In the genomic region with DNA sequence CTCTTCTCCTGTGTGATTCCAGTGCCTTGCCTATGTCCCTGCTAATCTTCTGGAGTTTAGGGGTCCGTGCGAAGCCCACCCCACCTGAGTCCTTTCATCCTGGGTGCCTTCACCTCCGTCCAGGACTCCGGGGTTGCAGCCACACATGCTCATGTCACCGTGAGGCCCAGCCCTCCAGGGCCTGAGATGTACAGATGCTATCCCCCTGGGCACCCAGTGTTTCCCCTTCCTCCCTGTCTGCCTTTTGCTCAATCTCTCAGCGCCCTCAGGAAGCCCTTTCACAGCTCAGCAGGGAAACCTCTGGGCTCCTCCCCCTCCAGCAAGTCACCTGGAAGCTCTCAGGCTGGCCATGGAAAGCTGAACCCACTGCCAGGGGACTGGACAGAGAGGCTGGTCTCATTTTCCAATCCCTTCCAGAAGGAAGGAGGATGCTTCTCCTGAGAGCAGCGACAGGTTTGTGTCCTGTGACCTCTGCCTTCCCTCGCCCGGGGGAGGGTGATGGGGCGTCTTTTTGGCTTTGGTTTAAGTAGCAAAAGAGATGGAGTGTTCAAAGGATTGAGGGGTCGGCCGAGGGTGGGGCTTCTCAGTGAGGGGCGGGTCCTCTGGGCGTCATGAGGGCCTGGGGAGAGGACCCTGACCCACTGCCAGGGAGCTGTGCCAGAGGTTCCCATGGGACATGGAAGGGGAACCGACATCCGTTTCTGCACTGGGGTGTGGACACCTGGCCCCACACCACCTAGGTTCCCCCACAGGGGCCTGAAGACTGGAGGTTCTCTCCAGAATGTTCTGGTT, we compare ENCODE assay signal across 26 cellular contexts. TPM values are rescaled to one million over a fixed set of nuclear protein-coding genes. Genes with fewer than 3 reads are reported as not detected.
DNase-seq lines count a peak whose midpoint lies in the region; TF ChIP-seq lines count a peak whose summit lies in the region.
"Had no signal": no experiment of that assay in that cellular context is flagged by ENCODE, and none has a peak within 500 bp of the region (broad histone marks: within the 10 kb centered on the region; RNA-seq: fewer than 3 reads in every experiment).

No MANE protein-coding gene starts in this region.

- H3K9me3 Mint-ChIP-seq in H9 (no peaks in the 10 kb centered on the region), endodermal cell (no peaks in the 10 kb centered on the region)
- H3K9me3 Mint-ChIP-seq in activated T-cell treated with anti-CD3 and anti-CD28 coated beads, Interleukin-2, amount 50 U/mL, for 24 hours = no peaks in the 10 kb centered on the region
- H3K9me3 Mint-ChIP-seq: activated CD4-positive, alpha-beta T cell treated with anti-CD3 and anti-CD28 coated beads, Interleukin-2, amount 10 ng/mL, durations not matched to agents 24 days and 14 days; activated naive CD4-positive, alpha-beta T cell treated with anti-CD3 and anti-CD28 coated beads, Interleukin-2, amount 50 U/mL, for 72 hours; natural killer cell treated with Interleukin-12 subunit alpha and Interleukin-12 subunit beta and Interleukin-15 and Interleukin-18, amount 100 ng/mL, for 72 hours; stimulated activated naive CD8-positive, alpha-beta T cell treated with anti-CD3 and anti-CD28 coated beads, Interleukin-15, Interleukin-2, amounts not matched to agents 100 ng/mL and 50 ng/mL, for 24 hours; T-cell had no signal

- no peak overlapping the region for H3K56ac ChIP-seq in H9 (ENCODE audit: insufficient read length, low read depth, low read length)

- H4K8ac ChIP-seq in H9 (replicated peaks; ENCODE audit: insufficient read length, low read depth, low read length) (no peak overlapping the region), neuronal stem cell (ENCODE audit: low read depth, low read length) (no peak overlapping the region)

- no peak overlapping the region for H3K14ac ChIP-seq in H9 (ENCODE audit: insufficient read depth, low read length)
- H3K14ac ChIP-seq in neuronal stem cell (ENCODE audit: low read length) = no peak overlapping the region

- H3T11ph ChIP-seq in H9 (ENCODE audit: low read length) = no peak overlapping the region

- H2BK12ac ChIP-seq in H9 (ENCODE audit: insufficient read length, low read depth, low read length) (no peak overlapping the region), neuronal stem cell (ENCODE audit: low read length) (no peak overlapping the region)

- no peaks in the 10 kb centered on the region for H3K27me3 ChIP-seq in BLaER1 treated with 17β-estradiol and CSF1 and Interleukin-3, amounts not matched to agents 10 nM and 100 nM
- H3K27me3 ChIP-seq in H9 (ENCODE audit: insufficient read depth, low read length) (no peaks in the 10 kb centered on the region), endodermal cell (ENCODE audit: control insufficient read depth, insufficient read depth, low read length, poor library complexity, severe bottlenecking) (no peaks in the 10 kb centered on the region), neuronal stem cell (ENCODE audit: control insufficient read depth in 3 of 3, insufficient read depth in 3 of 3, low read depth in 1 of 3, low read length in 3 of 3) (peaks cover 0 to 2% (median 0%) of the 10 kb centered on the region in 3 experiments)
- H3K27me3 ChIP-seq: hepatocyte, MG63 had no signal

- TF ChIP-seq CTCF in H9 (conservative IDR thresholded peaks at IDR 0.05) (no peak), endodermal cell (conservative IDR thresholded peaks at IDR 0.05) (no peak)

- DNase-seq in H9 (no peak), endodermal cell (peak; percentile 72), neuronal stem cell (ENCODE audit: low spot score) (no peak), putamen (ENCODE audit: low spot score) (no peak), D341Med (ENCODE audit: low spot score) (no peak), ACHN (no peak)
- no peak for DNase-seq in activated T-cell treated with anti-CD3 and anti-CD28 coated beads, Interleukin-2, amount 50 U/mL, for 24 hours
- DNase-seq: activated CD4-positive, alpha-beta T cell treated with anti-CD3 and anti-CD28 coated beads, Interleukin-2, amount 10 ng/mL, durations not matched to agents 24 days and 14 days; activated T-cell treated with anti-CD3 and anti-CD28 coated beads, Interleukin-2, amount 50 U/mL, for 1 hour; DMS79; MG63; NCI-H1436 treated with DMSO at 0.1 percent for 48 hours; NCI-H2171; NCI-H774; OCI-M1; SIG-M5; stimulated activated CD4-positive, alpha-beta T cell treated with anti-CD3 and anti-CD28 coated beads, Interleukin-2, amount 100 ng/mL, for 48 hours; T-cell; trophoblast cell had no signal

- H3K4me1 Mint-ChIP-seq in H9 = peaks cover 12 to 26% of the 10 kb centered on the region in 2 experiments
- H3K4me1 Mint-ChIP-seq in endodermal cell = peaks cover 12% of the 10 kb centered on the region
- H3K4me1 Mint-ChIP-seq in activated T-cell treated with anti-CD3 and anti-CD28 coated beads, Interleukin-2, amount 50 U/mL, for 24 hours (ENCODE audit: low read depth) = no peaks in the 10 kb centered on the region
- H3K4me1 Mint-ChIP-seq: activated CD4-positive, alpha-beta T cell treated with anti-CD3 and anti-CD28 coated beads, Interleukin-2, amount 10 ng/mL, durations not matched to agents 24 days and 14 days; T-cell had no signal

- H2BK20ac ChIP-seq in H9 (ENCODE audit: low read depth, low read length, poor library complexity, severe bottlenecking) = no peak overlapping the region

- H2BK120ac ChIP-seq in H9 (ENCODE audit: low read depth, low read length, poor library complexity, severe bottlenecking) (no peak overlapping the region), neuronal stem cell (ENCODE audit: low read depth, low read length) (no peak overlapping the region)

- H3K4ac ChIP-seq in H9 (ENCODE audit: low read depth, low read length) = no peak overlapping the region
- no peak overlapping the region for H3K4ac ChIP-seq in neuronal stem cell (ENCODE audit: low read length)

- H3K27ac ChIP-seq in BLaER1 treated with 17β-estradiol and CSF1 and Interleukin-3, amounts not matched to agents 10 nM and 100 nM = peak overlapping the region in 8 of 11 experiments; percentile 67 to 87 (median 80); a peak in 16 of 22 replicates
- H3K27ac ChIP-seq in H9 (ENCODE audit: insufficient read length, low read depth, low read length) (no peak overlapping the region), endodermal cell (ENCODE audit: low read depth, low read length) (no peak overlapping the region), neuronal stem cell (replicated peaks; ENCODE audit: low read length) (no peak overlapping the region)
- H3K27ac ChIP-seq: hepatocyte had no signal

- H3K18ac ChIP-seq in H9 (ENCODE audit: insufficient read length, low read depth, low read length) = no peak overlapping the region
- H3K18ac ChIP-seq in neuronal stem cell (ENCODE audit: low read length) = peak overlapping the region; percentile 25

- peaks cover 0 to 4% (median 0%) of the 10 kb centered on the region in 11 experiments; a peak in 1 of 22 replicates for H3K9me3 ChIP-seq in BLaER1 treated with 17β-estradiol and CSF1 and Interleukin-3, amounts not matched to agents 10 nM and 100 nM (replicated peaks in 1 of 11)
- H3K9me3 ChIP-seq in H9 (ENCODE audit: control insufficient read depth, low read depth, low read length) (no peaks in the 10 kb centered on the region), endodermal cell (ENCODE audit: control insufficient read depth, low read length) (no peaks in the 10 kb centered on the region), neuronal stem cell (replicated peaks in 1 of 2; ENCODE audit: control insufficient read depth in 2 of 2, insufficient read depth in 1 of 2, low read depth in 1 of 2, low read length in 2 of 2) (peaks cover 0 to 5% of the 10 kb centered on the region in 2 donors)
- H3K9me3 ChIP-seq: MG63 had no signal

- no peaks in the 10 kb centered on the region; the same call in 1 of the 2 replicates for H3K79me2 ChIP-seq in H9 (ENCODE audit: insufficient read depth, low read length)

- H2AK5ac ChIP-seq in H9 (ENCODE audit: insufficient read length, low read length) (no peak overlapping the region), neuronal stem cell (ENCODE audit: low read depth, low read length) (peak overlapping the region; percentile 54)

- H2BK15ac ChIP-seq in H9 (ENCODE audit: low read depth, low read length) = no peak overlapping the region
- H2BK15ac ChIP-seq in neuronal stem cell (ENCODE audit: low read length) = no peak overlapping the region

- H3K36me3 ChIP-seq in BLaER1 treated with 17β-estradiol and CSF1 and Interleukin-3, amounts not matched to agents 10 nM and 100 nM = peaks cover 21 to 43% (median 32%) of the 10 kb centered on the region in 11 experiments
- H3K36me3 ChIP-seq in endodermal cell (ENCODE audit: control insufficient read depth, insufficient read depth, low read length) (peaks cover 26% of the 10 kb centered on the region), neuronal stem cell (replicated peaks in 1 of 2; ENCODE audit: control insufficient read depth in 2 of 2, insufficient read depth in 2 of 2, low read length in 2 of 2) (peaks cover 16 to 37% of the 10 kb centered on the region in 2 donors)

- no CpG with 5 or more reads among the region's 16 CpGs for WGBS in H9 (ENCODE audit: extremely low coverage, insufficient read length, low lambda C conversion rate)
- 91 to 96% methylated on average over 10 to 16 of the region's 16 CpGs for WGBS in endodermal cell (ENCODE audit: insufficient coverage in 1 of 2, insufficient read length in 1 of 2), 2 experiments
- no CpG with 5 or more reads among the region's 16 CpGs for WGBS in neuronal stem cell (ENCODE audit: extremely low coverage in 2 of 2, insufficient read length in 2 of 2, insufficient replicate concordance in 1 of 2), 2 donors

- H3K36me3 Mint-ChIP-seq in H9 (ENCODE audit: insufficient read depth in 1 of 3, low read depth in 3 of 3) (peaks cover 0 to 21% (median 19%) of the 10 kb centered on the region in 3 experiments; a peak in 5 of 7 replicates), endodermal cell (ENCODE audit: low read depth) (peaks cover 23% of the 10 kb centered on the region)
- H3K36me3 Mint-ChIP-seq in activated T-cell treated with anti-CD3 and anti-CD28 coated beads, Interleukin-2, amount 50 U/mL, for 24 hours (ENCODE audit: low read depth) = peaks cover 20% of the 10 kb centered on the region
- H3K36me3 Mint-ChIP-seq: activated naive CD4-positive, alpha-beta T cell treated with anti-CD3 and anti-CD28 coated beads, Interleukin-2, amount 50 U/mL, for 72 hours had no signal

- H3K4me1 ChIP-seq in BLaER1 treated with 17β-estradiol and CSF1 and Interleukin-3, amounts not matched to agents 10 nM and 100 nM = peaks cover 23 to 59% (median 44%) of the 10 kb centered on the region in 10 experiments
- H3K4me1 ChIP-seq in H9 (ENCODE audit: insufficient read depth, low read length) (no peaks in the 10 kb centered on the region; the same call in 1 of the 2 replicates), endodermal cell (ENCODE audit: control insufficient read depth, insufficient read depth, low read length) (no peaks in the 10 kb centered on the region), neuronal stem cell (ENCODE audit: control insufficient read depth in 2 of 2, insufficient read depth in 1 of 2, low read depth in 1 of 2, low read length in 2 of 2) (peaks cover 0 to 8% of the 10 kb centered on the region in 2 donors)

- H3K23ac ChIP-seq in H9 (ENCODE audit: insufficient read length, low read depth, low read length) = no peak overlapping the region
- peak overlapping the region; percentile 39 for H3K23ac ChIP-seq in neuronal stem cell (ENCODE audit: low read depth, low read length, poor library complexity)

- peak overlapping the region in 8 of 11 experiments; percentile 30 to 72 (median 64); a peak in 15 of 22 replicates for H3K9ac ChIP-seq in BLaER1 treated with 17β-estradiol and CSF1 and Interleukin-3, amounts not matched to agents 10 nM and 100 nM
- no peak overlapping the region for H3K9ac ChIP-seq in H9 (ENCODE audit: extremely low read depth, insufficient read length, low read length)
- no peak overlapping the region for H3K9ac ChIP-seq in endodermal cell (ENCODE audit: extremely low read depth, low read length, poor library complexity, severe bottlenecking)
- no peak overlapping the region for H3K9ac ChIP-seq in neuronal stem cell (ENCODE audit: low read depth, low read length, poor library complexity)

- peak overlapping the region in 3 of 10 experiments; percentile 12 to 31 (median 19); a peak in 5 of 20 replicates for H3K4me3 ChIP-seq in BLaER1 treated with 17β-estradiol and CSF1 and Interleukin-3, amounts not matched to agents 10 nM and 100 nM
- H3K4me3 ChIP-seq in endodermal cell (ENCODE audit: low read length) (no peak overlapping the region), neuronal stem cell (ENCODE audit: low read length in 2 of 2) (no peak overlapping the region)
- H3K4me3 ChIP-seq: GM12878, hepatocyte, MG63, skin epidermis had no signal

- no peak overlapping the region for H2BK5ac ChIP-seq in H9 (ENCODE audit: insufficient read length, low read length)
- no peak overlapping the region for H2BK5ac ChIP-seq in neuronal stem cell (ENCODE audit: low read length)

- H4K5ac ChIP-seq in H9 (ENCODE audit: insufficient read length, low read depth, low read length) = no peak overlapping the region

- no peaks in the 10 kb centered on the region for H3K79me1 ChIP-seq in H9 (ENCODE audit: insufficient read depth, low read depth, low read length, poor library complexity, severe bottlenecking)
- H3K79me1 ChIP-seq in neuronal stem cell (ENCODE audit: low read depth, low read length) = peaks cover 4% of the 10 kb centered on the region

- H2AFZ ChIP-seq in H9 (ENCODE audit: low read length) (no peak overlapping the region), neuronal stem cell (ENCODE audit: low read length) (no peak overlapping the region)
- H2AFZ ChIP-seq: hepatocyte had no signal

- no peak overlapping the region for H3K4me3 Mint-ChIP-seq in H9
- no peak overlapping the region for H3K4me3 Mint-ChIP-seq in endodermal cell
- no peak overlapping the region for H3K4me3 Mint-ChIP-seq in activated T-cell treated with anti-CD3 and anti-CD28 coated beads, Interleukin-2, amount 50 U/mL, for 24 hours
- H3K4me3 Mint-ChIP-seq: activated CD4-positive, alpha-beta T cell treated with anti-CD3 and anti-CD28 coated beads, Interleukin-2, amount 10 ng/mL, durations not matched to agents 24 days and 14 days; natural killer cell treated with Interleukin-12 subunit alpha and Interleukin-12 subunit beta and Interleukin-15 and Interleukin-18, amount 100 ng/mL, for 72 hours; stimulated activated naive CD8-positive, alpha-beta T cell treated with anti-CD3 and anti-CD28 coated beads, Interleukin-15, Interleukin-2, amounts not matched to agents 100 ng/mL and 50 ng/mL, for 24 hours; T-cell had no signal

- H4K91ac ChIP-seq in H9 (ENCODE audit: insufficient read length, low read depth, low read length) (no peak overlapping the region), neuronal stem cell (ENCODE audit: low read depth, low read length, poor library complexity) (no peak overlapping the region)

- H3K27ac Mint-ChIP-seq in H9 = peak overlapping the region in 2 of 3 experiments; percentile 40 to 64; a peak in 2 of 7 replicates
- peak overlapping the region; percentile 55 for H3K27ac Mint-ChIP-seq in endodermal cell
- H3K27ac Mint-ChIP-seq in activated T-cell treated with anti-CD3 and anti-CD28 coated beads, Interleukin-2, amount 50 U/mL, for 24 hours = no peak overlapping the region
- H3K27ac Mint-ChIP-seq: activated CD4-positive, alpha-beta T cell treated with anti-CD3 and anti-CD28 coated beads, Interleukin-2, amount 10 ng/mL, durations not matched to agents 24 days and 14 days; activated naive CD4-positive, alpha-beta T cell treated with anti-CD3 and anti-CD28 coated beads, Interleukin-2, amount 50 U/mL, for 72 hours; natural killer cell treated with Interleukin-12 subunit alpha and Interleukin-12 subunit beta and Interleukin-15 and Interleukin-18, amount 100 ng/mL, for 72 hours; T-cell had no signal

- H3K4me2 ChIP-seq in BLaER1 treated with 17β-estradiol and CSF1 and Interleukin-3, amounts not matched to agents 10 nM and 100 nM = peak overlapping the region; percentile 15 to 92 (median 82)
- H3K4me2 ChIP-seq in H9 (ENCODE audit: insufficient read depth, insufficient read length, low read length) = no peak overlapping the region
- no peak overlapping the region for H3K4me2 ChIP-seq in neuronal stem cell (ENCODE audit: insufficient read depth, low read length, poor library complexity, severe bottlenecking)
- H3K4me2 ChIP-seq: hepatocyte had no signal

- peaks cover 0 to 2% (median 0%) of the 10 kb centered on the region in 11 experiments; a peak in 1 of 22 replicates for H4K20me1 ChIP-seq in BLaER1 treated with 17β-estradiol and CSF1 and Interleukin-3, amounts not matched to agents 10 nM and 100 nM
- peaks cover 3% of the 10 kb centered on the region for H4K20me1 ChIP-seq in H9 (ENCODE audit: control insufficient read depth, insufficient read depth, insufficient read length)

- in situ Hi-C loops in ACHN (cut with HindIII; ENCODE audit: low pct_ligation_motif_present, low pct_unique_long_range_greater_than_20kb, low sequenced_read_pairs) = no loop called here

- no peaks in the 10 kb centered on the region for H3K23me2 ChIP-seq in H9 (ENCODE audit: insufficient read length, low read depth, low read length, poor library complexity, severe bottlenecking)

- no peaks in the 10 kb centered on the region for H3K27me3 Mint-ChIP-seq in H9 (ENCODE audit: low read depth)
- H3K27me3 Mint-ChIP-seq in endodermal cell (ENCODE audit: insufficient read depth) = no peaks in the 10 kb centered on the region
- H3K27me3 Mint-ChIP-seq in activated T-cell treated with anti-CD3 and anti-CD28 coated beads, Interleukin-2, amount 50 U/mL, for 24 hours = no peaks in the 10 kb centered on the region
- H3K27me3 Mint-ChIP-seq: activated CD4-positive, alpha-beta T cell treated with anti-CD3 and anti-CD28 coated beads, Interleukin-2, amount 10 ng/mL, durations not matched to agents 24 days and 14 days; natural killer cell treated with Interleukin-12 subunit alpha and Interleukin-12 subunit beta and Interleukin-15 and Interleukin-18, amount 100 ng/mL, for 72 hours; stimulated activated naive CD8-positive, alpha-beta T cell treated with anti-CD3 and anti-CD28 coated beads, Interleukin-15, Interleukin-2, amounts not matched to agents 100 ng/mL and 50 ng/mL, for 24 hours; T-cell had no signal

RNA-seq across cellular contexts. Expression of gene TFDP1, which starts 30.8 kb away (rescaled TPM):
- 109 and 111 TPM in 2 replicates for total RNA-seq in H9 (2021)
- total RNA-seq in endodermal cell = 10 to 100 TPM; 74.8 to 76.1 TPM
- polyA plus RNA-seq in endodermal cell (2013, experiment 1 of 2) = 84.3 TPM
- polyA plus RNA-seq in endodermal cell (2013, experiment 2 of 2) = 82.9 TPM
- 74.2 TPM for polyA plus RNA-seq in neuronal stem cell (2013, experiment 1 of 2)
- 75.8 TPM for polyA plus RNA-seq in neuronal stem cell (2013, experiment 2 of 2)

Comparison
In these comparisons a context has a peak if more than half of its experiments do, and no peak if none do; other contexts are left out.
1. H3K27ac ChIP-seq: peak in BLaER1 treated with 17β-estradiol and CSF1 and Interleukin-3, amounts not matched to agents 10 nM and 100 nM (8 of 11); none in H9 (single experiment), endodermal cell (single experiment) and neuronal stem cell (single experiment).
2. H3K4me2 ChIP-seq: peak in BLaER1 treated with 17β-estradiol and CSF1 and Interleukin-3, amounts not matched to agents 10 nM and 100 nM (11 of 11); none in H9 (single experiment) and neuronal stem cell (single experiment).
3. H3K9ac ChIP-seq: peak in BLaER1 treated with 17β-estradiol and CSF1 and Interleukin-3, amounts not matched to agents 10 nM and 100 nM (8 of 11); none in H9 (single experiment), endodermal cell (single experiment) and neuronal stem cell (single experiment).